Comparison of ENCODE assay signal across 19 cellular contexts in the genomic region with DNA sequence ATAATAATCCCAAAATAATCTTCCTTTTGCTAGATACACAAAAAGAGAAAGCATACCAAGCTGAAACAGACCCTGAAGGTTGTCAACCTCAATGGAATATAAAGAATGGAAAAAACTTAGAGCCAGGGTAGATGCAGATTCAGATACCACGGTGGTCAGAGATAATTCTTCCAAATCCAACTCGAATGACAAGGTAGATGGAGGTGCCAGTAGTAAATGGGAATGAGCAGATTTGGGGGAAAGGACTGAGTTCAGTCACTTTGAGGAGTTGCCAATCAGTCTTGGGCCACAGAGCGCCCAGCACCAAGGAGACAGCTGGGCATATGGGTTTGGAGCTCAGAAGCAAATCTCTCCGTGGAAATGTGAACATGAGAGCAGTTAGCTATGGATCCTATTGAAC.
"Had no signal": no experiment of that assay in that cellular context is flagged by ENCODE, and none has a peak within 500 bp of the region (broad histone marks: within the 10 kb centered on the region; RNA-seq: fewer than 3 reads in every experiment).

No MANE protein-coding gene starts in this region.

- H3K27ac Mint-ChIP-seq: activated naive CD4-positive, alpha-beta T cell treated with anti-CD3 and anti-CD28 coated beads, Interleukin-2, amount 10 ng/mL, durations not matched to agents 7 days and 5 days; neural progenitor cell; WTC11 had no signal

- H3K4me3 Mint-ChIP-seq: activated naive CD4-positive, alpha-beta T cell treated with anti-CD3 and anti-CD28 coated beads, Interleukin-2, amount 10 ng/mL, durations not matched to agents 7 days and 5 days; neural progenitor cell; WTC11 had no signal

- H3K9me3 Mint-ChIP-seq: activated naive CD4-positive, alpha-beta T cell treated with anti-CD3 and anti-CD28 coated beads, Interleukin-2, amount 10 ng/mL, durations not matched to agents 7 days and 5 days; neural progenitor cell; WTC11 had no signal

- ATAC-seq: esophagus mucosa, upper lobe of right lung, WTC11 had no signal

- DNase-seq: activated CD8-positive, alpha-beta memory T cell treated with anti-CD3 and anti-CD28 coated beads, Interleukin-2, amount 50 U/mL, for 4 hours; activated effector memory CD4-positive, alpha-beta T cell treated with anti-CD3 and anti-CD28 coated beads, Interleukin-2, amount 50 U/mL, for 16 hours; activated naive CD4-positive, alpha-beta T cell treated with anti-CD3 and anti-CD28 coated beads, Interleukin-2, amount 10 ng/mL, durations not matched to agents 7 days and 5 days; activated T-cell treated with anti-CD3 and anti-CD28 coated beads, Interleukin-2, amount 50 U/mL, for 48 hours; amygdala; cortex of kidney; effector CD4-positive, alpha-beta T cell; foreskin melanocyte; left ventricle myocardium inferior; midbrain; posterior cingulate gyrus; spleen; stimulated activated CD4-positive, alpha-beta T cell treated with anti-CD3 and anti-CD28 coated beads, Interleukin-4, amount 100 ng/mL, for 1 hour; stimulated activated naive CD4-positive, alpha-beta T cell treated with Interleukin-2 at 50 U/mL for 16 hours; T1000; upper lobe of right lung had no signal

- H3K9me3 ChIP-seq: left ventricle myocardium inferior, spleen, upper lobe of right lung had no signal
